1 cellular context compared by ENCODE assay signal in the genomic region with DNA sequence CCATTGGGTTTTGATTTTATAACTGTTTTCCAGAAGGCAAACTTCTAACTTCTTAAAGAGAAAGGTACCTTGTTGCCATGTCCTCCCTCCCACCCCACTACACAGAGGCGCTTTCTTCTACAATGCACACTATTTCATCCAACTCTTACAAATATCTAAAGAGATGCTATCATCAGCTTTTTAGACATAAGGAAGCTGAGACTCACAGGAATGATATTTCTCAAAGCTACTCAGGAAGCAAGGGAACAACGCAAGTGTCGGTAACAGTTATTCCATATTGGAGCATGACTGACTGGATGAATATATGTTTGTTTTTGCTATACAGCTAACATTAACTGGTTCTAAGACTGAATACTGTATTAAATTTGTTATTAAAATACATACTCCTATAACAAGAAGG.
TF ChIP-seq lines count a peak whose summit lies in the region.

No MANE protein-coding gene starts in this region.

TF ChIP-seq in GM12878, 131 proteins besides CTCF, POLR2A, EP300 and RAD21 (continued from another document):
- TF ChIP-seq, protein P1, sequence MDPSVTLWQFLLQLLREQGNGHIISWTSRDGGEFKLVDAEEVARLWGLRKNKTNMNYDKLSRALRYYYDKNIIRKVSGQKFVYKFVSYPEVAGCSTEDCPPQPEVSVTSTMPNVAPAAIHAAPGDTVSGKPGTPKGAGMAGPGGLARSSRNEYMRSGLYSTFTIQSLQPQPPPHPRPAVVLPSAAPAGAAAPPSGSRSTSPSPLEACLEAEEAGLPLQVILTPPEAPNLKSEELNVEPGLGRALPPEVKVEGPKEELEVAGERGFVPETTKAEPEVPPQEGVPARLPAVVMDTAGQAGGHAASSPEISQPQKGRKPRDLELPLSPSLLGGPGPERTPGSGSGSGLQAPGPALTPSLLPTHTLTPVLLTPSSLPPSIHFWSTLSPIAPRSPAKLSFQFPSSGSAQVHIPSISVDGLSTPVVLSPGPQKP (IDR thresholded peaks at IDR 0.05; ENCODE audit: low read depth, low read length), result no peak
